21 cellular contexts compared by ENCODE assay signal in genomic region chr4:100356172-100356571, GRCh38.
A peak's percentile ranks its signal among the peaks of the same experiment; 100 is the strongest.
DNase-seq lines count a peak whose midpoint lies in the region; ATAC-seq and TF ChIP-seq lines count a peak whose summit lies in the region.
"Had no signal": no experiment of that assay in that cellular context is flagged by ENCODE, and none has a peak within 500 bp of the region (broad histone marks: within the 10 kb centered on the region; RNA-seq: fewer than 3 reads in every experiment).

No MANE protein-coding gene starts in this region.

- peaks cover 18% of the 10 kb centered on the region for H3K27me3 Mint-ChIP-seq in activated T-cell treated with anti-CD3 and anti-CD28 coated beads, Interleukin-2, amount 50 U/mL, for 72 hours (ENCODE audit: low read depth)
- H3K27me3 Mint-ChIP-seq: CD4-positive, CD25-positive, alpha-beta regulatory T cell had no signal

- TF ChIP-seq CTCF in foreskin keratinocyte (conservative IDR thresholded peaks at IDR 0.05), result no peak
- TF ChIP-seq CTCF in psoas muscle (IDR thresholded peaks at IDR 0.05), result no peak

- no peaks in the 10 kb centered on the region for H3K4me1 Mint-ChIP-seq in activated T-cell treated with anti-CD3 and anti-CD28 coated beads, Interleukin-2, amount 50 U/mL, for 72 hours (ENCODE audit: low read depth)
- H3K4me1 Mint-ChIP-seq: CD4-positive, CD25-positive, alpha-beta regulatory T cell; H9; IgD-negative memory B cell had no signal

- WGBS in psoas muscle, 3 donors, result 67 to 95% (median 77%) methylated on average over 1 of the region's 1 CpG

- H3K36me3 Mint-ChIP-seq in activated T-cell treated with anti-CD3 and anti-CD28 coated beads, Interleukin-2, amount 50 U/mL, for 72 hours (ENCODE audit: insufficient read depth in 2 of 2), result peaks cover 3 to 4% of the 10 kb centered on the region in 2 donors
- H3K36me3 Mint-ChIP-seq: CD4-positive, CD25-positive, alpha-beta regulatory T cell; IgD-negative memory B cell had no signal

- H3K36me3 ChIP-seq in psoas muscle (ENCODE audit: insufficient read depth in 1 of 2, low read depth in 1 of 2), result no peaks in the 10 kb centered on the region
- H3K36me3 ChIP-seq: BE2C had no signal

- H3K27ac ChIP-seq in foreskin keratinocyte, result no peak overlapping the region
- no peak overlapping the region for H3K27ac ChIP-seq in psoas muscle
- H3K27ac ChIP-seq: HL-60 had no signal

- peaks cover 7 to 16% of the 10 kb centered on the region in 2 donors for H3K9me3 Mint-ChIP-seq in activated T-cell treated with anti-CD3 and anti-CD28 coated beads, Interleukin-2, amount 50 U/mL, for 72 hours

- H3K4me3 ChIP-seq in psoas muscle, result no peak overlapping the region

- no peak overlapping the region for H3K4me3 Mint-ChIP-seq in activated T-cell treated with anti-CD3 and anti-CD28 coated beads, Interleukin-2, amount 50 U/mL, for 72 hours
- H3K4me3 Mint-ChIP-seq: CD4-positive, CD25-positive, alpha-beta regulatory T cell; H9; IgD-negative memory B cell had no signal

- ATAC-seq in foreskin keratinocyte (no peak), psoas muscle (peak in 3 of 4 donors; percentile 50 to 85 (median 68))
- no peak for ATAC-seq in activated T-cell treated with anti-CD3 and anti-CD28 coated beads, Interleukin-2, amount 50 U/mL, for 72 hours (replicated peaks in 1 of 2)

- peaks cover 4% of the 10 kb centered on the region for H3K9me3 ChIP-seq in psoas muscle
- H3K9me3 ChIP-seq: BE2C, SK-N-SH had no signal

- H3K4me1 ChIP-seq in foreskin keratinocyte (no peaks in the 10 kb centered on the region), psoas muscle (peaks cover 3% of the 10 kb centered on the region)
- H3K4me1 ChIP-seq: BE2C had no signal

- peak; percentile 11 for DNase-seq in NCI-H2171 treated with DMSO at 0.1 percent for 48 hours (lab: John Stamatoyannopoulos, UW)
- DNase-seq in NCI-H2171 (lab: John Stamatoyannopoulos, UW), result no peak
- peak; percentile 13 for DNase-seq in amniotic epithelial cell (ENCODE audit: low read depth)
- peak; percentile 32 to 56 for DNase-seq in foreskin keratinocyte
- no peak for DNase-seq in psoas muscle
- DNase-seq in activated T-cell treated with anti-CD3 and anti-CD28 coated beads, Interleukin-2, amount 50 U/mL, for 72 hours, result no peak
- no peak for DNase-seq in stimulated activated CD8-positive, alpha-beta memory T cell treated with anti-CD3 and anti-CD28 coated beads, Interleukin-4, amount 100 ng/mL, for 48 hours
- DNase-seq in 8988T, result no peak
- DNase-seq: BE2C; CD4-positive, CD25-positive, alpha-beta regulatory T cell; COR-L47; DMS 273 treated with DMSO at 0.1 percent for 48 hours; GF-D8; H9; Karpas-422; MV-4-11; NCI-H187; SHP77 treated with DMSO at 0.1 percent for 48 hours; SK-N-SH had no signal

- no peaks in the 10 kb centered on the region for H3K27me3 ChIP-seq in foreskin keratinocyte
- H3K27me3 ChIP-seq in psoas muscle (ENCODE audit: insufficient read depth in 3 of 3, low read length in 2 of 3), result no peaks in the 10 kb centered on the region
- H3K27me3 ChIP-seq: BE2C had no signal

- intact Hi-C loops in psoas muscle (cut with DNase I), result no loop called here

- H3K27ac Mint-ChIP-seq in activated T-cell treated with anti-CD3 and anti-CD28 coated beads, Interleukin-2, amount 50 U/mL, for 72 hours, result no peak overlapping the region
- H3K27ac Mint-ChIP-seq: CD4-positive, CD25-positive, alpha-beta regulatory T cell; H9; IgD-negative memory B cell had no signal

Comparison
In these comparisons a context has a peak if more than half of its experiments do, and no peak if none do; other contexts are left out.
1. DNase-seq: peak in NCI-H2171 treated with DMSO at 0.1 percent for 48 hours (single experiment), amniotic epithelial cell (single experiment) and foreskin keratinocyte (2 of 2); none in NCI-H2171 (single experiment), psoas muscle (0 of 2), activated T-cell treated with anti-CD3 and anti-CD28 coated beads, Interleukin-2, amount 50 U/mL, for 72 hours (0 of 2), stimulated activated CD8-positive, alpha-beta memory T cell treated with anti-CD3 and anti-CD28 coated beads, Interleukin-4, amount 100 ng/mL, for 48 hours (single experiment) and 8988T (single experiment).
2. ATAC-seq: peak in psoas muscle (3 of 4); none in foreskin keratinocyte (single experiment) and activated T-cell treated with anti-CD3 and anti-CD28 coated beads, Interleukin-2, amount 50 U/mL, for 72 hours (0 of 2).